ENCODE assay signal across 19 cellular contexts in genomic region chr2:190545756-190546385, GRCh38. TPM values are rescaled to one million over a fixed set of nuclear protein-coding genes. Genes with fewer than 3 reads are reported as not detected.
DNase-seq lines count a peak whose midpoint lies in the region; ATAC-seq and TF ChIP-seq lines count a peak whose summit lies in the region.
"Had no signal": no experiment of that assay in that cellular context is flagged by ENCODE, and none has a peak within 500 bp of the region (broad histone marks: within the 10 kb centered on the region; RNA-seq: fewer than 3 reads in every experiment).

No MANE protein-coding gene starts in this region.

- peak overlapping the region in 9 of 12 donors; percentile 10 to 50 (median 36) for H3K27ac ChIP-seq in heart left ventricle
- peak overlapping the region; percentile 44 to 62 for H3K27ac ChIP-seq in uterus
- H3K27ac ChIP-seq: 22Rv1 had no signal

- TF ChIP-seq CTCF in heart left ventricle (IDR thresholded peaks at IDR 0.05) (no peak), uterus (IDR thresholded peaks at IDR 0.05) (no peak)

- DNase-seq in heart left ventricle (no peak), cardiac septum (ENCODE audit: low spot score) (no peak), dedifferentiated amniotic fluid mesenchymal stem cell (ENCODE audit: extremely low spot score) (peak; percentile 35), myocyte (ENCODE audit: low read depth) (peak; percentile 15), uterus (no peak), iPS-NIHi7 (ENCODE audit: extremely low spot score) (no peak)
- DNase-seq: activated naive CD4-positive, alpha-beta T cell treated with anti-CD3 and anti-CD28 coated beads, Interleukin-2, amount 10 ng/mL, durations not matched to agents 7 days and 5 days; CD8-positive, alpha-beta T cell; cerebellar nuclear complex; H7; NCI-H2081 treated with DMSO at 0.1 percent for 48 hours; NCI-H748 treated with DMSO at 0.1 percent for 48 hours; stimulated activated naive CD4-positive, alpha-beta T cell; T-cell had no signal

- H3K36me3 ChIP-seq in heart left ventricle (no peaks in the 10 kb centered on the region), uterus (no peaks in the 10 kb centered on the region)

- H3K4me1 ChIP-seq in heart left ventricle (no peaks in the 10 kb centered on the region), uterus (no peaks in the 10 kb centered on the region)

- TF ChIP-seq POLR2A in heart left ventricle (IDR thresholded peaks at IDR 0.05) (no peak), uterus (IDR thresholded peaks at IDR 0.05) (no peak)

- H3K4me3 ChIP-seq in heart left ventricle (peak overlapping the region in 8 of 12 donors; percentile 11 to 46 (median 22)), uterus (peak overlapping the region; percentile 3 to 16)

- intact Hi-C loops in heart left ventricle (cut with DNase I): no loop called here
- intact Hi-C loops in cardiac septum (cut with DNase I): no loop called here
- intact Hi-C loops in uterus (cut with DNase I; ENCODE audit: low total_unique reads): no loop called here

- peaks cover 0 to 25% (median 15%) of the 10 kb centered on the region in 12 donors for H3K9me3 ChIP-seq in heart left ventricle
- H3K9me3 ChIP-seq in uterus: peaks cover 0 to 10% of the 10 kb centered on the region in 2 donors

- H3K27me3 ChIP-seq in heart left ventricle (no peaks in the 10 kb centered on the region), uterus (no peaks in the 10 kb centered on the region)

- ATAC-seq in heart left ventricle (peak in 1 of 4 donors; percentile 36), HG03045 (IDR thresholded peaks at IDR 0.05; ENCODE audit: unreplicated experiment) (no peak), HG02610 (IDR thresholded peaks at IDR 0.05; ENCODE audit: unreplicated experiment) (no peak)
- ATAC-seq: activated CD4-positive, CD25-positive, alpha-beta regulatory T cell treated with anti-CD3 and anti-CD28 coated beads, Interleukin-2, amount 50 U/mL, for 24 hours; CD8-positive, alpha-beta T cell; Panc1; T-cell had no signal

- 70 to 81% (median 78%) methylated on average over 4 of the region's 4 CpGs for WGBS in heart left ventricle, 4 donors

RNA-seq across cellular contexts. Expression of gene NEMP2, which starts 11.3 kb away (rescaled TPM):
- total RNA-seq in heart left ventricle (1 to 10 TPM in 8 of 9 donors, under 1 TPM in 1; 0.63 to 4.6 (median 2.4) TPM), cardiac septum (3.6 TPM), myocyte (2.0 and 4.7 TPM in 2 replicates), uterus (10 to 100 TPM in 1 of 4 donors, 1 to 10 TPM in 3; 2.0 to 16.5 (median 5.7) TPM)
- polyA plus RNA-seq in heart left ventricle: under 1 TPM; 0.42 to 0.73 TPM
- polyA plus RNA-seq in myocyte (2012): 3.6 TPM

Comparison
In these comparisons a context has a peak if more than half of its experiments do, and no peak if none do; other contexts are left out.
1. DNase-seq: peak in dedifferentiated amniotic fluid mesenchymal stem cell (single experiment) and myocyte (single experiment); none in heart left ventricle (0 of 5), cardiac septum (single experiment), uterus (0 of 2) and iPS-NIHi7 (single experiment).